Comparison of ENCODE assay signal across 7 cellular contexts in genomic region chr11:65150513-65151271, GRCh38. TPM values are rescaled to one million over a fixed set of nuclear protein-coding genes. Genes with fewer than 3 reads are reported as not detected.
DNase-seq lines count a peak whose midpoint lies in the region; ATAC-seq, FAIRE-seq and TF ChIP-seq lines count a peak whose summit lies in the region.

No MANE protein-coding gene starts in this region.

- H3K4me1 ChIP-seq in SK-N-SH (ENCODE audit: control insufficient read depth in 1 of 2, insufficient read depth in 2 of 2, low read depth in 1 of 2, low read length in 1 of 2) = peaks cover 11% of the 10 kb centered on the region in 2 experiments; a peak in 2 of 4 replicates
- peaks cover 8 to 9% of the 10 kb centered on the region in 2 donors for H3K4me1 ChIP-seq in mucosa of rectum (ENCODE audit: control insufficient read depth in 2 of 2, insufficient read depth in 2 of 2, low read length in 2 of 2)
- peaks cover 17% of the 10 kb centered on the region for H3K4me1 ChIP-seq in upper lobe of right lung

- H3K79me2 ChIP-seq in SK-N-SH (ENCODE audit: insufficient read depth) = no peaks in the 10 kb centered on the region

- in situ Hi-C loops in G401 (cut with HindIII; ENCODE audit: low sequenced_read_pairs) = no loop called here

- H3F3A ChIP-seq in SK-N-SH (replicated peaks; ENCODE audit: insufficient read depth) = peaks cover 14% of the 10 kb centered on the region

- no peaks in the 10 kb centered on the region for H3K9me2 ChIP-seq in SK-N-SH

- DNase-seq in G401 (ENCODE audit: low spot score) (peak; percentile 31), HS-27A (ENCODE audit: low read depth) (peak; percentile 75), SK-N-SH (peak; percentile 82), upper lobe of right lung (peak; percentile 93)

- no peaks in the 10 kb centered on the region for H3K36me3 ChIP-seq in SK-N-SH (replicated peaks in 1 of 2; ENCODE audit: control insufficient read depth in 1 of 2, insufficient read depth in 2 of 2, low read length in 1 of 2)
- H3K36me3 ChIP-seq in mucosa of rectum (ENCODE audit: control insufficient read depth in 2 of 2, insufficient read depth in 2 of 2, low read length in 2 of 2) = no peaks in the 10 kb centered on the region
- H3K36me3 ChIP-seq in upper lobe of right lung = no peaks in the 10 kb centered on the region

- peak; percentile 23 for FAIRE-seq in endometrium (lab: Jason Lieb, UNC)

- H3K4me3 ChIP-seq in SK-N-SH (ENCODE audit: low read depth in 2 of 2, low read length in 1 of 2) = no peak overlapping the region
- H3K4me3 ChIP-seq in mucosa of rectum (ENCODE audit: low read length in 2 of 2) = no peak overlapping the region
- H3K4me3 ChIP-seq in upper lobe of right lung = no peak overlapping the region

- H3K9ac ChIP-seq in SK-N-SH (0 out of 2 replicates have a peak overlapping the region, but pooled peaks have one; percentile 13), mucosa of rectum (ENCODE audit: low read depth in 1 of 2, low read length in 2 of 2) (peak overlapping the region; percentile 24 to 53)

- H3K9me3 ChIP-seq in SK-N-SH (no peaks in the 10 kb centered on the region), mucosa of rectum (ENCODE audit: control insufficient read depth in 2 of 2, low read length in 2 of 2) (no peaks in the 10 kb centered on the region), upper lobe of right lung (no peaks in the 10 kb centered on the region)

- CTCF ChIA-PET in SK-N-SH (lab: Yijun Ruan, JAX) = interaction anchor here (0.7 to 3.8 kb wide), 3 partner anchors 15 to 179 kb away, joined by 3 to 13 read pairs (median 3); no protein-coding TSS in a partner anchor

- peak; percentile 96 for ATAC-seq in upper lobe of right lung
- no peak for ATAC-seq in GM19455 (IDR thresholded peaks at IDR 0.05; ENCODE audit: unreplicated experiment)

- TF ChIP-seq CTCF in SK-N-SH (IDR thresholded peaks at IDR 0.05) = no peak
- no peak for TF ChIP-seq CTCF in upper lobe of right lung (IDR thresholded peaks at IDR 0.05)

- H4K20me1 ChIP-seq in SK-N-SH (ENCODE audit: insufficient read depth) = no peaks in the 10 kb centered on the region

- H3K4me2 ChIP-seq in SK-N-SH = peak overlapping the region; percentile 56; the same call in 1 of the 2 replicates

- WGBS in SK-N-SH (ENCODE audit: low lambda C conversion rate) = 33% methylated on average over 12 of the region's 12 CpGs

- POLR2A ChIA-PET in SK-N-SH (lab: Yijun Ruan, JAX) = no interaction called here

- TF ChIP-seq RAD21 in SK-N-SH (IDR thresholded peaks at IDR 0.05; ENCODE audit: low read length) = peak; percentile 28

- H3K27me3 ChIP-seq in SK-N-SH (ENCODE audit: insufficient read depth) (no peaks in the 10 kb centered on the region), mucosa of rectum (ENCODE audit: control insufficient read depth in 2 of 2, insufficient read depth in 2 of 2, low read length in 2 of 2) (no peaks in the 10 kb centered on the region), upper lobe of right lung (no peaks in the 10 kb centered on the region)

- peak overlapping the region; percentile 72; the same call in 1 of the 2 replicates for H2AFZ ChIP-seq in SK-N-SH (ENCODE audit: low read depth)

- TF ChIP-seq EP300 in SK-N-SH (IDR thresholded peaks at IDR 0.05; ENCODE audit: borderline replicate concordance in 1 of 2, low read depth in 1 of 2, low read length in 1 of 2) = no peak

- peak overlapping the region; percentile 47 to 76 for H3K27ac ChIP-seq in SK-N-SH (ENCODE audit: low read depth in 2 of 2, low read length in 1 of 2)
- peak overlapping the region; percentile 69 to 70 for H3K27ac ChIP-seq in mucosa of rectum (ENCODE audit: low read depth in 2 of 2, low read length in 2 of 2)
- H3K27ac ChIP-seq in upper lobe of right lung = peak overlapping the region; percentile 71

- intact Hi-C loops in upper lobe of right lung (cut with DNase I) = no loop called here

TF ChIP-seq in SK-N-SH, 30 proteins besides CTCF, POLR2A, EP300 and RAD21 (continues in another document):
- TF ChIP-seq REST (IDR thresholded peaks at IDR 0.05; ENCODE audit: low read depth, low read length) (no peak), FOXJ3 (CRISPR knock-in tag; IDR thresholded peaks at IDR 0.05) (no peak; the same call in 1 of the 2 replicates), RXRA (IDR thresholded peaks at IDR 0.05; ENCODE audit: borderline replicate concordance, low read depth) (no peak), POLR2AphosphoS5 (IDR thresholded peaks at IDR 0.05; ENCODE audit: low read depth, low read length) (peak; percentile 17; the same call in 1 of the 2 replicates), RCOR1 (IDR thresholded peaks at IDR 0.05; ENCODE audit: low read length) (peak; percentile 17; the same call in 1 of the 2 replicates), GABPA (IDR thresholded peaks at IDR 0.05; ENCODE audit: low read depth) (no peak), MEF2A (IDR thresholded peaks at IDR 0.05; ENCODE audit: borderline replicate concordance, low read depth) (no peak), RFX5 (IDR thresholded peaks at IDR 0.05; ENCODE audit: low read length) (no peak), IRF3 (IDR thresholded peaks at IDR 0.05; ENCODE audit: low read depth, low read length) (no peak), CHD2 (IDR thresholded peaks at IDR 0.05; ENCODE audit: low read length, partially characterized antibody) (no peak), GATA2 (CRISPR knock-in tag; IDR thresholded peaks at IDR 0.05) (no peak), USF2 (IDR thresholded peaks at IDR 0.05; ENCODE audit: borderline replicate concordance, low read depth, low read length) (no peak), NFIC (IDR thresholded peaks at IDR 0.05; ENCODE audit: borderline replicate concordance) (peak; percentile 67; the same call in 1 of the 2 replicates)

RNA-seq across cellular contexts. Expression of gene SYVN1, which starts 16.4 kb away (rescaled TPM):
- 6.9 and 16.3 TPM in 2 replicates for total RNA-seq in G401 (2014; rRNA removed; shearing (Covaris generic))
- 14.9 and 31.9 TPM in 2 replicates for polyA plus RNA-seq in SK-N-SH (2012; rRNA removed)
- 25.5 and 32.8 TPM in 2 replicates for polyA plus RNA-seq in SK-N-SH (2012; cell fraction: cytosol; rRNA removed)
- 91.3 and 98.3 TPM in 2 replicates for polyA plus RNA-seq in SK-N-SH (2012; cell fraction: nucleus; rRNA removed)
- 69.0 TPM for total RNA-seq in upper lobe of right lung

RNA-seq across cellular contexts. Expression of gene SPDYC, which starts 19.3 kb away (rescaled TPM):
- total RNA-seq in G401 (2014; rRNA removed; shearing (Covaris generic)) = 2.0 and 3.4 TPM in 2 replicates
- not detected in 2 replicates for polyA plus RNA-seq in SK-N-SH (2012; rRNA removed)
- not detected in 2 replicates for polyA plus RNA-seq in SK-N-SH (2012; cell fraction: cytosol; rRNA removed)
- polyA plus RNA-seq in SK-N-SH (2012; cell fraction: nucleus; rRNA removed) = not detected in 2 replicates
- total RNA-seq in upper lobe of right lung = not detected

RNA-seq across cellular contexts. Expression of gene MRPL49, which starts 28.6 kb away (rescaled TPM):
- 108 and 117 TPM in 2 replicates for total RNA-seq in G401 (2014; rRNA removed; shearing (Covaris generic))
- polyA plus RNA-seq in SK-N-SH (2012; rRNA removed) = 56.7 and 89.7 TPM in 2 replicates
- polyA plus RNA-seq in SK-N-SH (2012; cell fraction: cytosol; rRNA removed) = 50.2 and 68.6 TPM in 2 replicates
- 28.6 and 38.2 TPM in 2 replicates for polyA plus RNA-seq in SK-N-SH (2012; cell fraction: nucleus; rRNA removed)
- 53.7 TPM for total RNA-seq in upper lobe of right lung

RNA-seq across cellular contexts. Expression of gene FAU, which starts 28.8 kb away (rescaled TPM):
- total RNA-seq in G401 (2014; rRNA removed; shearing (Covaris generic)) = 137 and 188 TPM in 2 replicates
- polyA plus RNA-seq in SK-N-SH (2012; rRNA removed) = 912 and 1,210 TPM in 2 replicates
- polyA plus RNA-seq in SK-N-SH (2012; cell fraction: cytosol; rRNA removed) = 839 and 875 TPM in 2 replicates
- 329 and 754 TPM in 2 replicates for polyA plus RNA-seq in SK-N-SH (2012; cell fraction: nucleus; rRNA removed)
- 754 TPM for total RNA-seq in upper lobe of right lung

RNA-seq across cellular contexts. Expression of gene CAPN1, which starts 31.0 kb away (rescaled TPM):
- total RNA-seq in G401 (2014; rRNA removed; shearing (Covaris generic)) = 76.6 and 128 TPM in 2 replicates
- 78.6 and 92.2 TPM in 2 replicates for polyA plus RNA-seq in SK-N-SH (2012; rRNA removed)
- 31.3 and 51.8 TPM in 2 replicates for polyA plus RNA-seq in SK-N-SH (2012; cell fraction: cytosol; rRNA removed)
- polyA plus RNA-seq in SK-N-SH (2012; cell fraction: nucleus; rRNA removed) = 159 and 181 TPM in 2 replicates
- total RNA-seq in upper lobe of right lung = 179 TPM

Comparison
In these comparisons a context has a peak if more than half of its experiments do, and no peak if none do; other contexts are left out.
1. DNase-seq: peak in every context shown above with its lines; median percentile 93 in upper lobe of right lung; 82 in SK-N-SH; 75 in HS-27A; 31 in G401.